10 cellular contexts compared by ENCODE assay signal in genomic region chr4:76108467-76109181, GRCh38. TPM values are rescaled to one million over a fixed set of nuclear protein-coding genes. Genes with fewer than 3 reads are reported as not detected.
A peak's percentile ranks its signal among the peaks of the same experiment; 100 is the strongest.
DNase-seq lines count a peak whose midpoint lies in the region; ATAC-seq, FAIRE-seq and TF ChIP-seq lines count a peak whose summit lies in the region.
"Had no signal": no experiment of that assay in that cellular context is flagged by ENCODE, and none has a peak within 500 bp of the region (broad histone marks: within the 10 kb centered on the region; RNA-seq: fewer than 3 reads in every experiment).

No MANE protein-coding gene starts in this region.

- DNase-seq in A549 (ENCODE audit: low read depth in 1 of 2, low spot score in 1 of 2) = peak in 1 of 2 experiments; percentile 19
- peak; percentile 26 for DNase-seq in H4 (ENCODE audit: low spot score)
- no peak for DNase-seq in Panc1 (ENCODE audit: low read depth, low spot score)
- peak; percentile 10 for DNase-seq in fibroblast of peridontal ligament (ENCODE audit: extremely low read depth)
- no peak for DNase-seq in psoas muscle
- DNase-seq in smooth muscle cell (lab: John Stamatoyannopoulos, UW; ENCODE audit: unreplicated experiment) = no peak
- DNase-seq in COLO829 (ENCODE audit: low spot score) = no peak
- no peak for DNase-seq in left ventricle myocardium inferior
- DNase-seq: CD4-positive, alpha-beta memory T cell; small intestine had no signal

- H3K9ac ChIP-seq in smooth muscle cell (ENCODE audit: low read depth) = no peak overlapping the region

- no peak for TF ChIP-seq CTCF in A549 (IDR thresholded peaks at IDR 0.05)
- TF ChIP-seq CTCF in Panc1 (IDR thresholded peaks at IDR 0.05) = peak; percentile 12; the same call in 1 of the 2 replicates
- no peak for TF ChIP-seq CTCF in psoas muscle (IDR thresholded peaks at IDR 0.05)
- TF ChIP-seq CTCF in smooth muscle cell (IDR thresholded peaks at IDR 0.05; ENCODE audit: borderline replicate concordance, insufficient read depth, poor library complexity, severe bottlenecking) = no peak
- no peak for TF ChIP-seq CTCF in left ventricle myocardium inferior (IDR thresholded peaks at IDR 0.05; ENCODE audit: borderline replicate concordance)

- POLR2A ChIA-PET in A549 (lab: Yijun Ruan, JAX) (no interaction called here), Panc1 (lab: Charles Lee) (no interaction called here)

- no peak for TF ChIP-seq EP300 in A549 (IDR thresholded peaks at IDR 0.05)

- intact Hi-C loops in Panc1 (cut with micrococcal nuclease; ENCODE audit: unreplicated experiment) (no loop called here), psoas muscle (cut with DNase I) (no loop called here), left ventricle myocardium inferior (cut with micrococcal nuclease) (no loop called here)

- H3K4me2 ChIP-seq in A549 (no peak overlapping the region), smooth muscle cell (no peak overlapping the region)

- H3F3A ChIP-seq in smooth muscle cell (ENCODE audit: low read depth) = no peaks in the 10 kb centered on the region

- no peaks in the 10 kb centered on the region for H3K4me1 ChIP-seq in A549
- H3K4me1 ChIP-seq in Panc1 (ENCODE audit: control insufficient read depth, insufficient read depth, low read length) = no peaks in the 10 kb centered on the region
- no peaks in the 10 kb centered on the region for H3K4me1 ChIP-seq in psoas muscle
- no peaks in the 10 kb centered on the region for H3K4me1 ChIP-seq in smooth muscle cell (ENCODE audit: low read depth)
- H3K4me1 ChIP-seq in left ventricle myocardium inferior = peaks cover 6% of the 10 kb centered on the region

- H3K27me3 ChIP-seq in Panc1 (ENCODE audit: control insufficient read depth, insufficient read depth, low read length) (no peaks in the 10 kb centered on the region), psoas muscle (ENCODE audit: insufficient read depth in 3 of 3, low read length in 2 of 3) (no peaks in the 10 kb centered on the region), smooth muscle cell (ENCODE audit: low read depth) (no peaks in the 10 kb centered on the region), left ventricle myocardium inferior (ENCODE audit: low read depth) (no peaks in the 10 kb centered on the region)

- H4K20me1 ChIP-seq in smooth muscle cell (ENCODE audit: low read depth) = no peaks in the 10 kb centered on the region

- no peaks in the 10 kb centered on the region for H3K79me2 ChIP-seq in smooth muscle cell (ENCODE audit: low read depth)

- WGBS in A549 (ENCODE audit: missing lambda C conversion rate) = 42% methylated on average over 5 of the region's 5 CpGs
- 64 to 68% (median 65%) methylated on average over 5 of the region's 5 CpGs for WGBS in psoas muscle, 3 donors
- 69% methylated on average over 5 of the region's 5 CpGs for WGBS in smooth muscle cell (ENCODE audit: low lambda C conversion rate)

- no peak for FAIRE-seq in A549 (lab: Jason Lieb, UNC)

- H3K9me3 ChIP-seq in A549 (no peaks in the 10 kb centered on the region), Panc1 (ENCODE audit: control insufficient read depth, insufficient read depth, low read depth, low read length) (no peaks in the 10 kb centered on the region), psoas muscle (no peaks in the 10 kb centered on the region), smooth muscle cell (replicated peaks; ENCODE audit: low read depth) (no peaks in the 10 kb centered on the region), left ventricle myocardium inferior (replicated peaks) (no peaks in the 10 kb centered on the region)

- CTCF ChIA-PET in A549 (lab: Yijun Ruan, JAX) = interaction anchor here (0.6 kb wide), 1 partner anchor 519 kb away, joined by 4 read pairs; no protein-coding TSS in a partner anchor
- CTCF ChIA-PET in Panc1 (lab: Charles Lee) = interaction anchor here (0.6 kb wide), 1 partner anchor 692 kb away, joined by 3 read pairs; no protein-coding TSS in a partner anchor

- no peak overlapping the region for H3K4me3 ChIP-seq in A549
- H3K4me3 ChIP-seq in Panc1 (ENCODE audit: low read depth in 2 of 2, low read length in 2 of 2) = no peak overlapping the region
- no peak overlapping the region for H3K4me3 ChIP-seq in psoas muscle
- H3K4me3 ChIP-seq in smooth muscle cell = no peak overlapping the region
- H3K4me3 ChIP-seq in left ventricle myocardium inferior = no peak overlapping the region

- H3K27ac ChIP-seq in A549 = no peak overlapping the region
- H3K27ac ChIP-seq in Panc1 (ENCODE audit: low read length) = no peak overlapping the region
- no peak overlapping the region for H3K27ac ChIP-seq in psoas muscle
- H3K27ac ChIP-seq in smooth muscle cell (ENCODE audit: low read depth) = no peak overlapping the region
- no peak overlapping the region for H3K27ac ChIP-seq in left ventricle myocardium inferior (replicated peaks)

- BruUV-seq in Panc1 (replicated peaks; lab: Mats Ljungman, UMichigan) = no TSS peak

- H3K36me3 ChIP-seq in Panc1 (ENCODE audit: control insufficient read depth, insufficient read depth, low read length) (no peaks in the 10 kb centered on the region), psoas muscle (ENCODE audit: insufficient read depth in 1 of 2, low read depth in 1 of 2) (peaks cover 7 to 91% of the 10 kb centered on the region in 2 donors), smooth muscle cell (ENCODE audit: low read depth) (no peaks in the 10 kb centered on the region), left ventricle myocardium inferior (peaks cover 24% of the 10 kb centered on the region)

- TF ChIP-seq POLR2A in A549 (IDR thresholded peaks at IDR 0.05; ENCODE audit: low read length) = no peak

- TF ChIP-seq RAD21 in A549 (conservative IDR thresholded peaks at IDR 0.05 in 1 of 2, IDR thresholded peaks at IDR 0.05 in 1 of 2) = no peak

- in situ Hi-C loops in Panc1 (cut with HindIII; ENCODE audit: low pct_unique_long_range_greater_than_20kb, low sequenced_read_pairs) = no loop called here

- ATAC-seq in A549 (peak; percentile 66 to 67; a peak in 5 of 6 replicates), Panc1 (no peak), psoas muscle (no peak)

- H2AFZ ChIP-seq in smooth muscle cell (ENCODE audit: low read depth) = no peak overlapping the region

TF ChIP-seq in A549, 52 proteins besides CTCF, POLR2A, EP300 and RAD21:
- TF ChIP-seq CBX8 (IDR thresholded peaks at IDR 0.05) (no peak), HEYL (CRISPR knock-in tag; IDR thresholded peaks at IDR 0.05) (no peak), EHF (CRISPR knock-in tag; IDR thresholded peaks at IDR 0.05) (no peak)

RNA-seq across cellular contexts. Expression of gene ART3, which starts 34.1 kb away (rescaled TPM):
- polyA plus RNA-seq in A549 (2011; rRNA removed) (not detected in 2 replicates), A549 (2017; fragmentation: RNase III; extraction: RNeasy Plus Mini Kit Qiagen cat#74134 plus additional on column Dnase treatment) (not detected in 3 replicates), psoas muscle (100 to 1,000 TPM in 2 of 3 donors, 10 to 100 TPM in 1; 33.1 to 199 (median 108) TPM), smooth muscle cell (0.93 and 1.1 TPM in 2 replicates)
- not detected in 2 replicates for polyA plus RNA-seq in A549 (2012; cell fraction: cytosol; rRNA removed)
- not detected in 2 replicates for polyA plus RNA-seq in A549 (2012; cell fraction: nucleus; rRNA removed)
- polyA minus RNA-seq in A549 (2011; rRNA and poly(A)+ RNA removed) = not detected in 2 replicates
- total RNA-seq in H4 (2014; rRNA removed; shearing (Covaris generic)) = 0.14 and 0.25 TPM in 2 replicates
- total RNA-seq in Panc1 (2021; ENCODE audit: unreplicated experiment) (not detected), psoas muscle (100 to 1,000 TPM in 3 of 4 donors, 10 to 100 TPM in 1; 64.6 to 218 (median 138) TPM), smooth muscle cell (not detected in 2 replicates), left ventricle myocardium inferior (105 TPM)
- polyA plus RNA-seq in Panc1 (2012; ENCODE audit: insufficient read length) = not detected
- total RNA-seq: CD4-positive, alpha-beta memory T cell had no signal
- polyA plus RNA-seq: CD4-positive, alpha-beta memory T cell had no signal

RNA-seq across cellular contexts. Expression of gene NUP54, which starts 39.6 kb away (rescaled TPM):
- polyA plus RNA-seq in A549 (2011; rRNA removed) (34.0 and 43.2 TPM in 2 replicates), A549 (2017; fragmentation: RNase III; extraction: RNeasy Plus Mini Kit Qiagen cat#74134 plus additional on column Dnase treatment) (32.1 to 38.3 TPM (median 35.6 TPM) in 3 replicates), psoas muscle (10 to 100 TPM; 14.2 to 26.0 (median 25.4) TPM), smooth muscle cell (36.3 and 38.3 TPM in 2 replicates)
- polyA plus RNA-seq in A549 (2012; cell fraction: cytosol; rRNA removed) = 13.0 and 13.3 TPM in 2 replicates
- polyA plus RNA-seq in A549 (2012; cell fraction: nucleus; rRNA removed) = 11.1 and 12.7 TPM in 2 replicates
- 35.4 and 41.1 TPM in 2 replicates for polyA minus RNA-seq in A549 (2011; rRNA and poly(A)+ RNA removed)
- total RNA-seq in H4 (2014; rRNA removed; shearing (Covaris generic)) = 56.3 and 68.6 TPM in 2 replicates
- total RNA-seq in Panc1 (2021; ENCODE audit: unreplicated experiment) (32.1 TPM), psoas muscle (10 to 100 TPM; 14.1 to 25.9 (median 17.6) TPM), smooth muscle cell (52.6 and 61.7 TPM in 2 replicates), left ventricle myocardium inferior (18.0 TPM)
- polyA plus RNA-seq in Panc1 (2012; ENCODE audit: insufficient read length) = 15.5 TPM

Comparison
In these comparisons a context has a peak if more than half of its experiments do, and no peak if none do; other contexts are left out.
1. ATAC-seq: peak in A549 (2 of 2); none in Panc1 (single experiment) and psoas muscle (0 of 4).
2. DNase-seq: peak in H4 (single experiment) and fibroblast of peridontal ligament (single experiment); none in Panc1 (single experiment), psoas muscle (0 of 2), smooth muscle cell (single experiment), COLO829 (single experiment) and left ventricle myocardium inferior (single experiment).
3. RNA of gene ART3, which starts 34.1 kb away (total RNA-seq): 64.6 to 218 TPM in psoas muscle and 105 TPM in left ventricle myocardium inferior (single experiment); 0.14 to 0.25 TPM in H4, not detected in smooth muscle cell and not detected in Panc1 (single experiment); every median in the first group is over 10 times any median in the second.